Comparison of ENCODE assay signal across 1 cellular context in genomic region chr1:98306517-98307089, GRCh38.
TF ChIP-seq lines count a peak whose summit lies in the region.

No MANE protein-coding gene starts in this region.

TF ChIP-seq in SK-N-SH treated with all-trans-retinoic acid at 6 μM for 48 hours, 23 proteins besides CTCF, POLR2A, EP300 and RAD21 (continued from another document):
- TF ChIP-seq TSHZ2 (CRISPR knock-in tag; IDR thresholded peaks at IDR 0.05) (no peak), CSRNP3 (CRISPR knock-in tag; IDR thresholded peaks at IDR 0.05) (no peak), POU6F1 (CRISPR knock-in tag; IDR thresholded peaks at IDR 0.05; ENCODE audit: borderline replicate concordance, low read depth) (no peak)
TF ChIP-seq in SK-N-SH treated with all-trans-retinoic acid at 6 μM for 48 hours: peak in this region for 0.
